ENCODE assay signal across 1 cellular context in the genomic region with DNA sequence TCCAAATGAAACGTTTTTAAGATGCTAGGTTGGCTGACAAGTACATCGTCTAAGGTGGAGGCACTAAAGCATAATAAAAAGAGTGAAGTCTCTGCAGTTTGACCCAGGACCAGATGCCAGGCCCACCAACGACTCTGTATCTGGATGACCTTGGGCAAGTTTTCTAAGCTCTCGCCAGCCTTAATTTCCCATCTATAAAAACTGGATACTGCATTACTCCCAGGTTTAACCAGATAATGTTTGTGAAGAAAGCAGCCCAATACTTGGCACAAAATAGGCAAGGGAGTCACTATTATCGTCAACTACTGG.
TF ChIP-seq lines count a peak whose summit lies in the region.

No MANE protein-coding gene starts in this region.

TF ChIP-seq in SK-N-SH treated with all-trans-retinoic acid at 6 μM for 48 hours, 23 proteins besides CTCF, POLR2A, EP300 and RAD21 (continued from another document):
- TF ChIP-seq, protein P1, sequence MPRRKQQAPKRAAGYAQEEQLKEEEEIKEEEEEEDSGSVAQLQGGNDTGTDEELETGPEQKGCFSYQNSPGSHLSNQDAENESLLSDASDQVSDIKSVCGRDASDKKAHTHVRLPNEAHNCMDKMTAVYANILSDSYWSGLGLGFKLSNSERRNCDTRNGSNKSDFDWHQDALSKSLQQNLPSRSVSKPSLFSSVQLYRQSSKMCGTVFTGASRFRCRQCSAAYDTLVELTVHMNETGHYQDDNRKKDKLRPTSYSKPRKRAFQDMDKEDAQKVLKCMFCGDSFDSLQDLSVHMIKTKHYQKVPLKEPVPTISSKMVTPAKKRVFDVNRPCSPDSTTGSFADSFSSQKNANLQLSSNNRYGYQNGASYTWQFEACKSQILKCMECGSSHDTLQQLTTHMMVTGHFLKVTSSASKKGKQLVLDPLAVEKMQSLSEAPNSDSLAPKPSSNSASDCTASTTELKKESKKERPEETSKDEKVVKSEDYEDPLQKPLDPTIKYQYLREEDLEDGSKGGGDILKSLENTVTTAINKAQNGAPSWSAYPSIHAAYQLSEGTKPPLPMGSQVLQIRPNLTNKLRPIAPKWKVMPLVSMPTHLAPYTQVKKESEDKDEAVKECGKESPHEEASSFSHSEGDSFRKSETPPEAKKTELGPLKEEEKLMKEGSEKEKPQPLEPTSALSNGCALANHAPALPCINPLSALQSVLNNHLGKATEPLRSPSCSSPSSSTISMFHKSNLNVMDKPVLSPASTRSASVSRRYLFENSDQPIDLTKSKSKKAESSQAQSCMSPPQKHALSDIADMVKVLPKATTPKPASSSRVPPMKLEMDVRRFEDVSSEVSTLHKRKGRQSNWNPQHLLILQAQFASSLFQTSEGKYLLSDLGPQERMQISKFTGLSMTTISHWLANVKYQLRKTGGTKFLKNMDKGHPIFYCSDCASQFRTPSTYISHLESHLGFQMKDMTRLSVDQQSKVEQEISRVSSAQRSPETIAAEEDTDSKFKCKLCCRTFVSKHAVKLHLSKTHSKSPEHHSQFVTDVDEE (CRISPR knock-in tag; IDR thresholded peaks at IDR 0.05) = no peak
- TF ChIP-seq ZNF565 (CRISPR knock-in tag; conservative IDR thresholded peaks at IDR 0.05; ENCODE audit: low read depth) = no peak
- TF ChIP-seq ESRRG (CRISPR knock-in tag; IDR thresholded peaks at IDR 0.05) = no peak
- TF ChIP-seq, protein P2, sequence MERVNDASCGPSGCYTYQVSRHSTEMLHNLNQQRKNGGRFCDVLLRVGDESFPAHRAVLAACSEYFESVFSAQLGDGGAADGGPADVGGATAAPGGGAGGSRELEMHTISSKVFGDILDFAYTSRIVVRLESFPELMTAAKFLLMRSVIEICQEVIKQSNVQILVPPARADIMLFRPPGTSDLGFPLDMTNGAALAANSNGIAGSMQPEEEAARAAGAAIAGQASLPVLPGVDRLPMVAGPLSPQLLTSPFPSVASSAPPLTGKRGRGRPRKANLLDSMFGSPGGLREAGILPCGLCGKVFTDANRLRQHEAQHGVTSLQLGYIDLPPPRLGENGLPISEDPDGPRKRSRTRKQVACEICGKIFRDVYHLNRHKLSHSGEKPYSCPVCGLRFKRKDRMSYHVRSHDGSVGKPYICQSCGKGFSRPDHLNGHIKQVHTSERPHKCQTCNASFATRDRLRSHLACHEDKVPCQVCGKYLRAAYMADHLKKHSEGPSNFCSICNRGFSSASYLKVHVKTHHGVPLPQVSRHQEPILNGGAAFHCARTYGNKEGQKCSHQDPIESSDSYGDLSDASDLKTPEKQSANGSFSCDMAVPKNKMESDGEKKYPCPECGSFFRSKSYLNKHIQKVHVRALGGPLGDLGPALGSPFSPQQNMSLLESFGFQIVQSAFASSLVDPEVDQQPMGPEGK (CRISPR knock-in tag; IDR thresholded peaks at IDR 0.05; ENCODE audit: borderline replicate concordance) = no peak
- TF ChIP-seq BACH2 (CRISPR knock-in tag; IDR thresholded peaks at IDR 0.05; ENCODE audit: borderline replicate concordance) = no peak
